Comparison of ENCODE assay signal across 24 cellular contexts in genomic region chr22:25739659-25740344, GRCh38. TPM values are rescaled to one million over a fixed set of nuclear protein-coding genes. Genes with fewer than 3 reads are reported as not detected.
"Had no signal": no experiment of that assay in that cellular context is flagged by ENCODE, and none has a peak within 500 bp of the region (broad histone marks: within the 10 kb centered on the region; RNA-seq: fewer than 3 reads in every experiment).

No MANE protein-coding gene starts in this region.

- H3K27me3 ChIP-seq: foreskin keratinocyte, right lobe of liver, thyroid gland, upper lobe of right lung had no signal

- ATAC-seq: foreskin keratinocyte, lower lobe of right lung, right lobe of liver, upper lobe of right lung had no signal

- H3K27ac Mint-ChIP-seq: activated T-helper 1 cell treated with anti-CD3 and anti-CD28 coated beads, Interleukin-12 subunit alpha, Interleukin-12 subunit beta, Interleukin-2, Interleukin-4 antibody, amounts not matched to agents 30 ng/mL and 10 ng/mL and 1 ng/mL, durations not matched to agents 14 hours and 24 hours and 36 hours; brain; naive B cell; stimulated activated naive CD8-positive, alpha-beta T cell treated with anti-CD3 and anti-CD28 coated beads, Interleukin-15, Interleukin-2, amounts not matched to agents 100 ng/mL and 50 ng/mL, for 24 hours had no signal

- H3K4me1 Mint-ChIP-seq: brain had no signal

- H3K36me3 Mint-ChIP-seq: brain, naive B cell had no signal

- H3K36me3 ChIP-seq: lower lobe of right lung, right lobe of liver, thyroid gland, upper lobe of right lung had no signal

- H3K9me3 ChIP-seq: lower lobe of right lung, right lobe of liver, SK-N-SH, thyroid gland, upper lobe of right lung had no signal

- H3K27ac ChIP-seq: foreskin keratinocyte, lower lobe of right lung, right lobe of liver, skin epidermis, thyroid gland, upper lobe of right lung had no signal

- H3K4me3 Mint-ChIP-seq: activated T-helper 1 cell treated with anti-CD3 and anti-CD28 coated beads, Interleukin-12 subunit alpha, Interleukin-12 subunit beta, Interleukin-2, Interleukin-4 antibody, amounts not matched to agents 30 ng/mL and 10 ng/mL and 1 ng/mL, durations not matched to agents 14 hours and 24 hours and 36 hours; brain; naive B cell; stimulated activated naive CD8-positive, alpha-beta T cell treated with anti-CD3 and anti-CD28 coated beads, Interleukin-15, Interleukin-2, amounts not matched to agents 100 ng/mL and 50 ng/mL, for 24 hours had no signal

- DNase-seq: activated CD4-positive, alpha-beta T cell treated with anti-CD3 and anti-CD28 coated beads for 1 hour; activated gamma-delta T cell treated with Interleukin-2 at 50 U/mL for 16 hours; aorta; central memory CD4-positive, alpha-beta T cell; dermis blood vessel endothelial cell; effector CD8-positive, alpha-beta T cell; foreskin keratinocyte; kidney; lower lobe of right lung; mesendoderm; naive B cell; occipital lobe; posterior cingulate gyrus; right lobe of liver; SK-N-SH; stimulated activated CD4-positive, alpha-beta T cell treated with anti-CD3 and anti-CD28 coated beads, Interleukin-1b, Interleukin-23, amount 100 ng/mL, for 48 hours; substantia nigra; T-helper 9 cell; thyroid gland; upper lobe of right lung had no signal

- H3K4me1 ChIP-seq: foreskin keratinocyte, lower lobe of right lung, right lobe of liver, thyroid gland, upper lobe of right lung had no signal

- H3K4me3 ChIP-seq: lower lobe of right lung, right lobe of liver, skin epidermis, thyroid gland, upper lobe of right lung had no signal

- H3K9me3 Mint-ChIP-seq: activated T-helper 1 cell treated with anti-CD3 and anti-CD28 coated beads, Interleukin-12 subunit alpha, Interleukin-12 subunit beta, Interleukin-2, Interleukin-4 antibody, amounts not matched to agents 30 ng/mL and 10 ng/mL and 1 ng/mL, durations not matched to agents 14 hours and 24 hours and 36 hours; stimulated activated naive CD8-positive, alpha-beta T cell treated with anti-CD3 and anti-CD28 coated beads, Interleukin-15, Interleukin-2, amounts not matched to agents 100 ng/mL and 50 ng/mL, for 24 hours had no signal

RNA-seq across cellular contexts. Expression of gene MYO18B, which starts 2.2 kb away (rescaled TPM):
- total RNA-seq: foreskin keratinocyte, lower lobe of right lung had no signal
